8 cellular contexts compared by ENCODE assay signal in genomic region chr16:68310441-68311315, GRCh38. TPM values are rescaled to one million over a fixed set of nuclear protein-coding genes. Genes with fewer than 3 reads are reported as not detected.
A peak's percentile ranks its signal among the peaks of the same experiment; 100 is the strongest.
DNase-seq lines count a peak whose midpoint lies in the region; ATAC-seq and TF ChIP-seq lines count a peak whose summit lies in the region.

Gene PRMT7, plus strand, starts transcription at chr16:68311019. Its CDS starts 4,961 bp downstream, at chr16:68315980.
Gene SLC7A6OS, minus strand, starts transcription at chr16:68310946. Its CDS starts 20 bp downstream, at chr16:68310926.

- H3K9me3 ChIP-seq in mononuclear cell (ENCODE audit: low read depth, low read length) = no peaks in the 10 kb centered on the region

- H3K27ac Mint-ChIP-seq in IgD-negative memory B cell = peak within 1 kb of the TSS; percentile 57 to 99 (median 95)

- H3K4me3 ChIP-seq in epithelial cell of esophagus (ENCODE audit: low read length) = peak within 1 kb of the TSS; percentile 83
- peak within 1 kb of the TSS; percentile 94 for H3K4me3 ChIP-seq in mononuclear cell (ENCODE audit: low read length)

- no peaks in the 10 kb centered on the region for H3K9me3 Mint-ChIP-seq in IgD-negative memory B cell

- TF ChIP-seq CTCF in epithelial cell of esophagus (IDR thresholded peaks at IDR 0.05; ENCODE audit: insufficient read depth, low read depth, low read length, missing control alignments) = no peak

- no peaks in the 10 kb centered on the region for H3K27me3 ChIP-seq in mononuclear cell (ENCODE audit: insufficient read depth, low read length)

- peaks cover 36% of the 10 kb centered on the region for H3K4me1 ChIP-seq in mononuclear cell (ENCODE audit: insufficient read depth, low read length)

- peak; percentile 94 for ATAC-seq in GM21576 (IDR thresholded peaks at IDR 0.05; ENCODE audit: unreplicated experiment)

- no peaks in the 10 kb centered on the region for H3K27me3 Mint-ChIP-seq in IgD-negative memory B cell

- H3K36me3 Mint-ChIP-seq in IgD-negative memory B cell = no peaks in the 10 kb centered on the region

- H3K4me3 Mint-ChIP-seq in IgD-negative memory B cell = peak within 1 kb of the TSS; percentile 94 to 99 (median 98)

- H3K4me1 Mint-ChIP-seq in IgD-negative memory B cell = peaks cover 26 to 31% (median 30%) of the 10 kb centered on the region in 3 donors

- DNase-seq in DMS153 (lab: John Stamatoyannopoulos, UW) (peak; percentile 78), OCI-M1 (lab: John Stamatoyannopoulos, UW) (peak; percentile 95), activated T-cell treated with anti-CD3 and anti-CD28 coated beads for 24 hours (ENCODE audit: low read depth) (peak; percentile 91), epithelial cell of esophagus (ENCODE audit: low read depth) (peak; percentile 94)
- DNase-seq in stimulated activated CD8-positive, alpha-beta memory T cell treated with anti-CD3 and anti-CD28 coated beads, Interleukin-4, amount 100 ng/mL, for 1 hour (ENCODE audit: low read depth in 2 of 2, low spot score in 1 of 2) = peak; percentile 77 to 83

RNA-seq across cellular contexts. Expression of gene PRMT7, which starts in this region (rescaled TPM):
- polyA plus RNA-seq in IgD-negative memory B cell = 22.8 TPM
- 33.1 TPM for total RNA-seq in mononuclear cell

RNA-seq across cellular contexts. Expression of gene SLC7A6OS, which starts in this region (rescaled TPM):
- 28.2 TPM for polyA plus RNA-seq in IgD-negative memory B cell
- total RNA-seq in mononuclear cell = 32.3 TPM

Comparison
In these comparisons a context has a peak if more than half of its experiments do, and no peak if none do; other contexts are left out.
1. Peak in every context shown above with its lines: DNase-seq, ATAC-seq and H3K4me3 ChIP-seq.